ENCODE assay signal across 1 cellular context in the genomic region with DNA sequence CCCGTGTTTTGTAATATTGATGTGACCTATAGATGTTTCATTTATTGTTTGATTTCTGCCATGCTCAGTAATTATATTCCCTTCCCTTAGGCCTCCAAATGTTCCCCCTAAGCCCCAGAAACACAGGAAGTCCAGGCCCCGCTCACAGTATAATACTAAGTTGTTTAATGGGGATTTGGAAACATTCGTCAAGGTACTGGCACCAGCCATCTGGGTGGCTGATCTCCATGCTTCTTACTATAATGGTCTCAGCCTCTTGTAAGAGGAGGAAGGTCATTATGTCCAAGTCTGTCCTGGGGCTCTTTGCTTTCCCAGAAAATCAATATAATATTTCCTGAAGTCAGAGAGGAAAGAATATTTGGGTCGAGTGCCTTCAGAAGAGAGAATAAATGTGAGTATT.
TF ChIP-seq lines count a peak whose summit lies in the region.

No MANE protein-coding gene starts in this region.

TF ChIP-seq in GM23338, 12 proteins besides CTCF, POLR2A, EP300 and RAD21 (continued from another document):
- TF ChIP-seq, protein P1, sequence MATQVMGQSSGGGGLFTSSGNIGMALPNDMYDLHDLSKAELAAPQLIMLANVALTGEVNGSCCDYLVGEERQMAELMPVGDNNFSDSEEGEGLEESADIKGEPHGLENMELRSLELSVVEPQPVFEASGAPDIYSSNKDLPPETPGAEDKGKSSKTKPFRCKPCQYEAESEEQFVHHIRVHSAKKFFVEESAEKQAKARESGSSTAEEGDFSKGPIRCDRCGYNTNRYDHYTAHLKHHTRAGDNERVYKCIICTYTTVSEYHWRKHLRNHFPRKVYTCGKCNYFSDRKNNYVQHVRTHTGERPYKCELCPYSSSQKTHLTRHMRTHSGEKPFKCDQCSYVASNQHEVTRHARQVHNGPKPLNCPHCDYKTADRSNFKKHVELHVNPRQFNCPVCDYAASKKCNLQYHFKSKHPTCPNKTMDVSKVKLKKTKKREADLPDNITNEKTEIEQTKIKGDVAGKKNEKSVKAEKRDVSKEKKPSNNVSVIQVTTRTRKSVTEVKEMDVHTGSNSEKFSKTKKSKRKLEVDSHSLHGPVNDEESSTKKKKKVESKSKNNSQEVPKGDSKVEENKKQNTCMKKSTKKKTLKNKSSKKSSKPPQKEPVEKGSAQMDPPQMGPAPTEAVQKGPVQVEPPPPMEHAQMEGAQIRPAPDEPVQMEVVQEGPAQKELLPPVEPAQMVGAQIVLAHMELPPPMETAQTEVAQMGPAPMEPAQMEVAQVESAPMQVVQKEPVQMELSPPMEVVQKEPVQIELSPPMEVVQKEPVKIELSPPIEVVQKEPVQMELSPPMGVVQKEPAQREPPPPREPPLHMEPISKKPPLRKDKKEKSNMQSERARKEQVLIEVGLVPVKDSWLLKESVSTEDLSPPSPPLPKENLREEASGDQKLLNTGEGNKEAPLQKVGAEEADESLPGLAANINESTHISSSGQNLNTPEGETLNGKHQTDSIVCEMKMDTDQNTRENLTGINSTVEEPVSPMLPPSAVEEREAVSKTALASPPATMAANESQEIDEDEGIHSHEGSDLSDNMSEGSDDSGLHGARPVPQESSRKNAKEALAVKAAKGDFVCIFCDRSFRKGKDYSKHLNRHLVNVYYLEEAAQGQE (IDR thresholded peaks at IDR 0.05; ENCODE audit: unreplicated experiment) = no peak
- no peak for TF ChIP-seq CREB1 (CRISPR knock-in tag; IDR thresholded peaks at IDR 0.05; ENCODE audit: low read depth)
TF ChIP-seq in GM23338: peak in this region for 0.
